13 cellular contexts compared by ENCODE assay signal in genomic region chr3:187994221-187995085, GRCh38.
DNase-seq lines count a peak whose midpoint lies in the region; ATAC-seq, FAIRE-seq and TF ChIP-seq lines count a peak whose summit lies in the region.
"Had no signal": no experiment of that assay in that cellular context is flagged by ENCODE, and none has a peak within 500 bp of the region (broad histone marks: within the 10 kb centered on the region; RNA-seq: fewer than 3 reads in every experiment).

No MANE protein-coding gene starts in this region.

- H3K79me2 ChIP-seq in keratinocyte (ENCODE audit: control insufficient read depth, insufficient read depth, low read length): no peaks in the 10 kb centered on the region

- dilution Hi-C loops in keratinocyte (cut with MboI; ENCODE audit: extremely low pct_ligation_motif_present, low sequenced_read_pairs): no loop called here

- H3K4me1 ChIP-seq in CD4-positive, CD25-positive, alpha-beta regulatory T cell (ENCODE audit: control insufficient read depth, insufficient read depth, low read length, poor library complexity, severe bottlenecking): peaks cover 31% of the 10 kb centered on the region
- H3K4me1 ChIP-seq in keratinocyte (ENCODE audit: control insufficient read depth, extremely low read depth, insufficient read depth, low read length): peaks cover 9% of the 10 kb centered on the region

- no peaks in the 10 kb centered on the region for H4K20me1 ChIP-seq in keratinocyte (ENCODE audit: control insufficient read depth, extremely low read depth, insufficient read depth, low read length)

- CTCF ChIA-PET in activated naive CD4-positive, alpha-beta T cell treated with anti-CD3 and anti-CD28 coated beads, Interleukin-2, amount 10 ng/mL, durations not matched to agents 7 days and 5 days (lab: Charles Lee): interaction anchor here (1.5 kb wide), 1 partner anchor 9 kb away, joined by 3 read pairs; no protein-coding TSS in a partner anchor

- H3K4me3 Mint-ChIP-seq in CD4-positive, CD25-positive, alpha-beta regulatory T cell: peak overlapping the region; percentile 63 to 75 (median 68)
- H3K4me3 Mint-ChIP-seq in activated naive CD4-positive, alpha-beta T cell treated with anti-CD3 and anti-CD28 coated beads, Interleukin-2, amount 10 ng/mL, durations not matched to agents 7 days and 5 days: peak overlapping the region; percentile 2
- H3K4me3 Mint-ChIP-seq in mesothelial cell of epicardium: no peak overlapping the region
- H3K4me3 Mint-ChIP-seq: naive B cell had no signal

- ATAC-seq in CD4-positive, CD25-positive, alpha-beta regulatory T cell (ENCODE audit: low read depth in 2 of 2): peak; percentile 76 to 82
- no peak for ATAC-seq in GM21723 (IDR thresholded peaks at IDR 0.05; ENCODE audit: unreplicated experiment)

- H3K4me1 Mint-ChIP-seq in CD4-positive, CD25-positive, alpha-beta regulatory T cell: peaks cover 29 to 86% (median 59%) of the 10 kb centered on the region in 4 donors
- H3K4me1 Mint-ChIP-seq in activated naive CD4-positive, alpha-beta T cell treated with anti-CD3 and anti-CD28 coated beads, Interleukin-2, amount 10 ng/mL, durations not matched to agents 7 days and 5 days: peaks cover 84% of the 10 kb centered on the region
- peaks cover 14% of the 10 kb centered on the region for H3K4me1 Mint-ChIP-seq in mesothelial cell of epicardium

- DNase-seq in CD4-positive, CD25-positive, alpha-beta regulatory T cell: peak in 2 of 3 donors; percentile 54 to 78
- DNase-seq in HTR-8/SVneo (ENCODE audit: insufficient read length, low spot score): peak; percentile 23
- DNase-seq in activated naive CD4-positive, alpha-beta T cell treated with anti-CD3 and anti-CD28 coated beads, Interleukin-2, amount 10 ng/mL, durations not matched to agents 7 days and 5 days: peak; percentile 53
- no peak for DNase-seq in keratinocyte (ENCODE audit: low read depth, low spot score)
- no peak for DNase-seq in caudate nucleus (lab: John Stamatoyannopoulos, UW)
- no peak for DNase-seq in RPMI8226
- no peak for DNase-seq in mesothelial cell of epicardium (ENCODE audit: low spot score in 2 of 2, unreplicated experiment in 2 of 2)
- DNase-seq: DMS79, naive B cell, NCI-H526 treated with DMSO at 0.1 percent for 48 hours, SW 1271 had no signal

- TF ChIP-seq CTCF in keratinocyte (optimal IDR thresholded peaks at IDR 0.05 in 1 of 3, IDR thresholded peaks at IDR 0.05 in 1 of 3, conservative IDR thresholded peaks at IDR 0.05 in 1 of 3; ENCODE audit: extremely low read depth in 1 of 3, insufficient read depth in 2 of 3, low read length in 3 of 3): no peak
- no peak for TF ChIP-seq CTCF in mesothelial cell of epicardium (IDR thresholded peaks at IDR 0.05; ENCODE audit: unreplicated experiment)

- peaks cover 0 to 4% (median 2%) of the 10 kb centered on the region in 7 donors for H3K9me3 Mint-ChIP-seq in CD4-positive, CD25-positive, alpha-beta regulatory T cell
- peaks cover 20% of the 10 kb centered on the region for H3K9me3 Mint-ChIP-seq in activated naive CD4-positive, alpha-beta T cell treated with anti-CD3 and anti-CD28 coated beads, Interleukin-2, amount 10 ng/mL, durations not matched to agents 7 days and 5 days
- H3K9me3 Mint-ChIP-seq in mesothelial cell of epicardium: no peaks in the 10 kb centered on the region

- FAIRE-seq in HTR-8/SVneo (lab: Jason Lieb, UNC) (no peak), keratinocyte (lab: Jason Lieb, UNC) (peak; percentile 44)

- no peaks in the 10 kb centered on the region for H3K27me3 Mint-ChIP-seq in CD4-positive, CD25-positive, alpha-beta regulatory T cell
- H3K27me3 Mint-ChIP-seq in activated naive CD4-positive, alpha-beta T cell treated with anti-CD3 and anti-CD28 coated beads, Interleukin-2, amount 10 ng/mL, durations not matched to agents 7 days and 5 days: peaks cover 5% of the 10 kb centered on the region
- H3K27me3 Mint-ChIP-seq in mesothelial cell of epicardium (ENCODE audit: low read depth): peaks cover 6% of the 10 kb centered on the region

- no peak overlapping the region for H2AFZ ChIP-seq in keratinocyte (ENCODE audit: control insufficient read depth, low read length)

- peak overlapping the region; percentile 0 to 39 (median 27) for H3K27ac Mint-ChIP-seq in CD4-positive, CD25-positive, alpha-beta regulatory T cell
- H3K27ac Mint-ChIP-seq in activated naive CD4-positive, alpha-beta T cell treated with anti-CD3 and anti-CD28 coated beads, Interleukin-2, amount 10 ng/mL, durations not matched to agents 7 days and 5 days: peak overlapping the region; percentile 71
- no peak overlapping the region for H3K27ac Mint-ChIP-seq in mesothelial cell of epicardium
- H3K27ac Mint-ChIP-seq: naive B cell had no signal

- H3K9me1 ChIP-seq in keratinocyte (ENCODE audit: control insufficient read depth, extremely low read depth, insufficient read depth, low read length): no peaks in the 10 kb centered on the region

- no peaks in the 10 kb centered on the region for H3K36me3 Mint-ChIP-seq in CD4-positive, CD25-positive, alpha-beta regulatory T cell
- H3K36me3 Mint-ChIP-seq in activated naive CD4-positive, alpha-beta T cell treated with anti-CD3 and anti-CD28 coated beads, Interleukin-2, amount 10 ng/mL, durations not matched to agents 7 days and 5 days: peaks cover 36% of the 10 kb centered on the region
- H3K36me3 Mint-ChIP-seq in mesothelial cell of epicardium: no peaks in the 10 kb centered on the region

- no peaks in the 10 kb centered on the region for H3K27me3 ChIP-seq in CD4-positive, CD25-positive, alpha-beta regulatory T cell (ENCODE audit: control insufficient read depth, insufficient read depth, low read length)
- H3K27me3 ChIP-seq in keratinocyte (ENCODE audit: control insufficient read depth, extremely low read depth, insufficient read depth, low read length): no peaks in the 10 kb centered on the region

- H3K4me3 ChIP-seq in CD4-positive, CD25-positive, alpha-beta regulatory T cell (ENCODE audit: low read depth, low read length): peak overlapping the region; percentile 52
- no peak overlapping the region for H3K4me3 ChIP-seq in keratinocyte (ENCODE audit: control insufficient read depth in 2 of 3, extremely low read depth in 1 of 3, insufficient read depth in 2 of 3, low read depth in 1 of 3, low read length in 3 of 3)
- H3K4me3 ChIP-seq: HAP-1 had no signal

- H3K36me3 ChIP-seq in CD4-positive, CD25-positive, alpha-beta regulatory T cell (ENCODE audit: control insufficient read depth, insufficient read depth, low read length): no peaks in the 10 kb centered on the region
- no peaks in the 10 kb centered on the region for H3K36me3 ChIP-seq in keratinocyte (ENCODE audit: control insufficient read depth in 2 of 2, extremely low read depth in 1 of 2, insufficient read depth in 2 of 2, low read length in 2 of 2)
- H3K36me3 ChIP-seq: HAP-1 had no signal

- no peak overlapping the region for H3K4me2 ChIP-seq in keratinocyte (ENCODE audit: control insufficient read depth, extremely low read depth, insufficient read depth, low read depth, low read length)

- no peak overlapping the region for H3K9ac ChIP-seq in keratinocyte (ENCODE audit: control insufficient read depth, extremely low read depth, insufficient read depth, low read length)

- peak overlapping the region; percentile 16 for H3K27ac ChIP-seq in CD4-positive, CD25-positive, alpha-beta regulatory T cell (ENCODE audit: insufficient read depth, low read length, poor library complexity, severe bottlenecking)
- no peak overlapping the region for H3K27ac ChIP-seq in keratinocyte (ENCODE audit: control insufficient read depth, insufficient read depth, low read length)
- H3K27ac ChIP-seq in caudate nucleus (ENCODE audit: low read depth, low read length): no peak overlapping the region

- H3K9me3 ChIP-seq in CD4-positive, CD25-positive, alpha-beta regulatory T cell (ENCODE audit: control insufficient read depth in 2 of 2, low read length in 2 of 2): no peaks in the 10 kb centered on the region
- H3K9me3 ChIP-seq in keratinocyte (ENCODE audit: control insufficient read depth, low read depth, low read length): no peaks in the 10 kb centered on the region
- H3K9me3 ChIP-seq: HAP-1 had no signal

Comparison
In these comparisons a context has a peak if more than half of its experiments do, and no peak if none do; other contexts are left out.
1. DNase-seq: peak in CD4-positive, CD25-positive, alpha-beta regulatory T cell (2 of 3), HTR-8/SVneo (single experiment) and activated naive CD4-positive, alpha-beta T cell treated with anti-CD3 and anti-CD28 coated beads, Interleukin-2, amount 10 ng/mL, durations not matched to agents 7 days and 5 days (single experiment); none in keratinocyte (single experiment), caudate nucleus (0 of 61), RPMI8226 (single experiment) and mesothelial cell of epicardium (0 of 2).